In genomic region chr22:21817497-21817853, GRCh38 we compare ENCODE assay signal across 8 cellular contexts. TPM values are rescaled to one million over a fixed set of nuclear protein-coding genes. Genes with fewer than 3 reads are reported as not detected.
A peak's percentile ranks its signal among the peaks of the same experiment; 100 is the strongest.
DNase-seq lines count a peak whose midpoint lies in the region; ATAC-seq and TF ChIP-seq lines count a peak whose summit lies in the region.
"Not testable (repeated sequence)": the region's sequence is repeated elsewhere in the genome, so short reads cannot be mapped to it uniquely, and the experiment has no call there.

No MANE protein-coding gene starts in this region.

- H3K27me3 ChIP-seq in A673 (replicated peaks; ENCODE audit: insufficient read depth, low read depth, low read length, poor library complexity); hepatocyte: not testable (repeated sequence)

- TF ChIP-seq CTCF in A673 (conservative IDR thresholded peaks at IDR 0.05; ENCODE audit: low read depth, low read length); hepatocyte (IDR thresholded peaks at IDR 0.05; ENCODE audit: poor library complexity): not testable (repeated sequence)

- not testable (repeated sequence) for H3K36me3 ChIP-seq in A673 (ENCODE audit: insufficient read depth, low read length, poor library complexity, severe bottlenecking); hepatocyte (replicated peaks; ENCODE audit: insufficient read depth, low read depth)

- H3K36me3 Mint-ChIP-seq in T-helper 17 cell (ENCODE audit: low read depth); natural killer cell treated with Interleukin-12 subunit alpha and Interleukin-12 subunit beta and Interleukin-15 and Interleukin-18, amount 100 ng/mL, for 72 hours: not testable (repeated sequence)
- peaks cover 11% of the 10 kb centered on the region for H3K36me3 Mint-ChIP-seq in activated naive CD4-positive, alpha-beta T cell treated with anti-CD3 and anti-CD28 coated beads, Interleukin-2, amount 50 U/mL, for 24 hours
- H3K36me3 Mint-ChIP-seq in dendritic cell treated with granulocyte-macrophage colony-stimulating factor and Interleukin-4, amounts not matched to agents 40 ng/mL and 50 ng/mL, for 4 days (ENCODE audit: low read depth): peaks cover 57% of the 10 kb centered on the region
- peaks cover 26% of the 10 kb centered on the region for H3K36me3 Mint-ChIP-seq in stimulated activated effector memory CD8-positive, alpha-beta T cell treated with anti-CD3 and anti-CD28 coated beads, Interleukin-12 subunit alpha, Interleukin-12 subunit beta, amount 100 ng/mL, for 72 hours

- not testable (repeated sequence) for H3K4me3 ChIP-seq in A673 (ENCODE audit: low read depth, low read length, poor library complexity, severe bottlenecking); hepatocyte

- CTCF ChIA-PET in A673 (lab: Charles Lee): not testable (repeated sequence)

- H3K4me3 Mint-ChIP-seq in T-helper 17 cell: peak overlapping the region; percentile 93
- H3K4me3 Mint-ChIP-seq in activated naive CD4-positive, alpha-beta T cell treated with anti-CD3 and anti-CD28 coated beads, Interleukin-2, amount 50 U/mL, for 24 hours: not testable (repeated sequence)
- peak overlapping the region; percentile 86 for H3K4me3 Mint-ChIP-seq in dendritic cell treated with granulocyte-macrophage colony-stimulating factor and Interleukin-4, amounts not matched to agents 40 ng/mL and 50 ng/mL, for 4 days
- peak overlapping the region; percentile 92 for H3K4me3 Mint-ChIP-seq in natural killer cell treated with Interleukin-12 subunit alpha and Interleukin-12 subunit beta and Interleukin-15 and Interleukin-18, amount 100 ng/mL, for 72 hours
- H3K4me3 Mint-ChIP-seq in stimulated activated effector memory CD8-positive, alpha-beta T cell treated with anti-CD3 and anti-CD28 coated beads, Interleukin-12 subunit alpha, Interleukin-12 subunit beta, amount 100 ng/mL, for 72 hours: peak overlapping the region; percentile 67

- intact Hi-C loops in A673 (cut with micrococcal nuclease; ENCODE audit: unreplicated experiment): loop anchor here (5.0 kb wide), 1 partner anchor 50 kb away; the partner anchor contains the start of gene MAPK1
- intact Hi-C loops in dendritic cell treated with granulocyte-macrophage colony-stimulating factor and Interleukin-4, amounts not matched to agents 40 ng/mL and 50 ng/mL, for 4 days (cut with micrococcal nuclease): loop anchor here (2.0 to 5.0 kb wide), 2 partner anchors 45 to 119 kb away; no protein-coding TSS in a partner anchor

- DNase-seq in A673 (ENCODE audit: low spot score); T-helper 17 cell; hepatocyte (ENCODE audit: low spot score); natural killer cell treated with Interleukin-12 subunit alpha and Interleukin-12 subunit beta and Interleukin-15 and Interleukin-18, amount 100 ng/mL, for 72 hours (ENCODE audit: low spot score); stimulated activated effector memory CD8-positive, alpha-beta T cell treated with anti-CD3 and anti-CD28 coated beads, Interleukin-12 subunit alpha, Interleukin-12 subunit beta, amount 100 ng/mL, for 72 hours (ENCODE audit: low spot score in 2 of 2): not testable (repeated sequence)

- peaks cover 73% of the 10 kb centered on the region for H4K20me1 ChIP-seq in hepatocyte (ENCODE audit: insufficient read depth, poor library complexity, severe bottlenecking)

- H3K4me2 ChIP-seq in hepatocyte: not testable (repeated sequence)

- not testable (repeated sequence) for H3K9me2 ChIP-seq in hepatocyte (replicated peaks; ENCODE audit: insufficient read depth)

- not testable (repeated sequence) for BruUV-seq in A673 (replicated peaks; lab: Mats Ljungman, UMichigan)

- ATAC-seq in HG02642 (IDR thresholded peaks at IDR 0.05; ENCODE audit: poor library complexity, unreplicated experiment): peak; percentile 11
- not testable (repeated sequence) for ATAC-seq in T-helper 17 cell; natural killer cell treated with Interleukin-12 subunit alpha and Interleukin-12 subunit beta and Interleukin-15 and Interleukin-18, amount 100 ng/mL, for 72 hours; stimulated activated effector memory CD8-positive, alpha-beta T cell treated with anti-CD3 and anti-CD28 coated beads, Interleukin-12 subunit alpha, Interleukin-12 subunit beta, amount 100 ng/mL, for 72 hours

- H3K9me3 ChIP-seq in A673 (ENCODE audit: low read depth, low read length, poor library complexity, severe bottlenecking); T-helper 17 cell (ENCODE audit: control insufficient read depth, low read length, poor library complexity, severe bottlenecking); hepatocyte (ENCODE audit: low read depth): not testable (repeated sequence)

- peak overlapping the region; percentile 100 for H3K27ac Mint-ChIP-seq in T-helper 17 cell
- peak overlapping the region; percentile 97 for H3K27ac Mint-ChIP-seq in activated naive CD4-positive, alpha-beta T cell treated with anti-CD3 and anti-CD28 coated beads, Interleukin-2, amount 50 U/mL, for 24 hours
- H3K27ac Mint-ChIP-seq in dendritic cell treated with granulocyte-macrophage colony-stimulating factor and Interleukin-4, amounts not matched to agents 40 ng/mL and 50 ng/mL, for 4 days: peak overlapping the region; percentile 99
- H3K27ac Mint-ChIP-seq in natural killer cell treated with Interleukin-12 subunit alpha and Interleukin-12 subunit beta and Interleukin-15 and Interleukin-18, amount 100 ng/mL, for 72 hours: peak overlapping the region; percentile 96
- H3K27ac Mint-ChIP-seq in stimulated activated effector memory CD8-positive, alpha-beta T cell treated with anti-CD3 and anti-CD28 coated beads, Interleukin-12 subunit alpha, Interleukin-12 subunit beta, amount 100 ng/mL, for 72 hours: peak overlapping the region; percentile 97

- WGBS in hepatocyte (ENCODE audit: low lambda C conversion rate, missing lambda C conversion rate): 97% methylated on average over 3 of the region's 3 CpGs

- not testable (repeated sequence) for H3K27me3 Mint-ChIP-seq in T-helper 17 cell; activated naive CD4-positive, alpha-beta T cell treated with anti-CD3 and anti-CD28 coated beads, Interleukin-2, amount 50 U/mL, for 24 hours; dendritic cell treated with granulocyte-macrophage colony-stimulating factor and Interleukin-4, amounts not matched to agents 40 ng/mL and 50 ng/mL, for 4 days; natural killer cell treated with Interleukin-12 subunit alpha and Interleukin-12 subunit beta and Interleukin-15 and Interleukin-18, amount 100 ng/mL, for 72 hours

- H3K4me1 ChIP-seq in A673 (ENCODE audit: insufficient read depth, low read length, poor library complexity, severe bottlenecking): peaks cover 35% of the 10 kb centered on the region
- H3K4me1 ChIP-seq in hepatocyte (ENCODE audit: insufficient read depth): not testable (repeated sequence)

- POLR2A ChIA-PET in A673 (lab: Charles Lee; ENCODE audit: low non-redundant PET): not testable (repeated sequence)

- H3K79me2 ChIP-seq in hepatocyte: peaks cover 94% of the 10 kb centered on the region

- peak overlapping the region; percentile 69 for H3K27ac ChIP-seq in A673 (ENCODE audit: low read depth, low read length, poor library complexity, severe bottlenecking)
- peak overlapping the region; percentile 59 for H3K27ac ChIP-seq in hepatocyte

- H3K4me1 Mint-ChIP-seq in T-helper 17 cell: peaks cover 50% of the 10 kb centered on the region
- H3K4me1 Mint-ChIP-seq in activated naive CD4-positive, alpha-beta T cell treated with anti-CD3 and anti-CD28 coated beads, Interleukin-2, amount 50 U/mL, for 24 hours: peaks cover 79% of the 10 kb centered on the region
- peaks cover 74% of the 10 kb centered on the region for H3K4me1 Mint-ChIP-seq in dendritic cell treated with granulocyte-macrophage colony-stimulating factor and Interleukin-4, amounts not matched to agents 40 ng/mL and 50 ng/mL, for 4 days (ENCODE audit: low read depth)
- peaks cover 60 to 68% of the 10 kb centered on the region in 2 donors for H3K4me1 Mint-ChIP-seq in natural killer cell treated with Interleukin-12 subunit alpha and Interleukin-12 subunit beta and Interleukin-15 and Interleukin-18, amount 100 ng/mL, for 72 hours (ENCODE audit: low read depth in 2 of 2)
- H3K4me1 Mint-ChIP-seq in stimulated activated effector memory CD8-positive, alpha-beta T cell treated with anti-CD3 and anti-CD28 coated beads, Interleukin-12 subunit alpha, Interleukin-12 subunit beta, amount 100 ng/mL, for 72 hours: peaks cover 70% of the 10 kb centered on the region

- not testable (repeated sequence) for H3K9me3 Mint-ChIP-seq in activated naive CD4-positive, alpha-beta T cell treated with anti-CD3 and anti-CD28 coated beads, Interleukin-2, amount 50 U/mL, for 24 hours; dendritic cell treated with granulocyte-macrophage colony-stimulating factor and Interleukin-4, amounts not matched to agents 40 ng/mL and 50 ng/mL, for 4 days; natural killer cell treated with Interleukin-12 subunit alpha and Interleukin-12 subunit beta and Interleukin-15 and Interleukin-18, amount 100 ng/mL, for 72 hours; stimulated activated effector memory CD8-positive, alpha-beta T cell treated with anti-CD3 and anti-CD28 coated beads, Interleukin-12 subunit alpha, Interleukin-12 subunit beta, amount 100 ng/mL, for 72 hours

- H2AFZ ChIP-seq in hepatocyte: not testable (repeated sequence)

RNA-seq across cellular contexts. Expression of gene MAPK1, which starts 50.0 kb away (rescaled TPM):
- total RNA-seq in A673 (2021): 136 and 139 TPM in 2 replicates
- 10 to 100 TPM; 74.2 to 84.6 TPM for total RNA-seq in T-helper 17 cell
- 52.2 and 53.4 TPM in 2 replicates for total RNA-seq in hepatocyte
- polyA plus RNA-seq in hepatocyte: 66.1 and 74.5 TPM in 2 replicates
- total RNA-seq in natural killer cell treated with Interleukin-12 subunit alpha and Interleukin-12 subunit beta and Interleukin-15 and Interleukin-18, amount 100 ng/mL, for 72 hours: 100 to 1,000 TPM; 168 to 176 TPM
